Comparison of ENCODE assay signal across 13 cellular contexts in the genomic region with DNA sequence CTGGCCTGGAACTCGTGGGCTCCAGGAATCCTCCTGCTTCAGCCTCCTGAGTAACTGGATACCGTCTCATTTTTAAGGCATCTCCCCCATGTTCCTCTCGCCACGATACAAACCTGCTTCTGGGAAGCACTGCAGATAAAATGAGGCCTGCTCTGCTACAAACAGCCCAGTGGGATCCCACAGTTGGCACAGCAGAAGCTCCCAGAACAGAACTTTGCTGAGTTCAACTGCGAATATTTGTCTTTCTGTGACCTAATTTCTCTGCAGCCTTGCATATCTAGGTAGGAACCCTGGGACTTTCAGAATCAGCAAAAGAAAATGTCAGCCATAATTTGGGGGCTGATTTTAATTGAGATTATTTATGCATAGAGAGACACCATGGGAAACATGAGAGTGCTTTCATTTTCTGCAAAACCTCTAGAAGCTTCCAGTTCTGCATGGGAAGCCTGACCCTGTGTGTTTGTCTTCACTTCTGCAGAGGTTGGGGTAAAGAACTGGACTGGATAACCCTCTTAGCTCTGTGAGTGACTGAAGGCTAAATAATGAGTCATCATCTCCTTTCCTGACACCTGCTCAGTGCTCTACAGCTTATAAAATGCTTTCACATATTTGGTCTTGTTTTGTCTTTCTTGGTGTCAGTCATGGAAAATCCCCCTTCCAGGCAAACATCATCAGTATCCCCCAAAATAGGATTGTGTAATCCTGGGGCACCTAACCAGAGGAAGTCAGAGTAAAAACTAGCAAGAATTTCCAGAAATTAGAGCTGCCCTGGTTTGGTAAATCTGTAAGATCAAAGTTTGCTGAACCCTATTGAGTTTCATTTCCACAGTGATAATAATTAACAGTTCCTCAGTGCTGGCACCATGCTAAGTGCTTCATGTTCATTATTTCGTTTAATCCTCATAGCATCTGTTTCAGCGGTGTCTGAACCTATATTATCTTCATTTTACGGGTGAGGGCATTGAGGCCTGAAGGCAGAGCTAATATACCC.
DNase-seq lines count a peak whose midpoint lies in the region; ATAC-seq and TF ChIP-seq lines count a peak whose summit lies in the region.
"Had no signal": no experiment of that assay in that cellular context is flagged by ENCODE, and none has a peak within 500 bp of the region (broad histone marks: within the 10 kb centered on the region; RNA-seq: fewer than 3 reads in every experiment).

No MANE protein-coding gene starts in this region.

- no peak overlapping the region for H3K4me3 ChIP-seq in hepatocyte

- H2AFZ ChIP-seq in hepatocyte = peak overlapping the region; percentile 7

- no peaks in the 10 kb centered on the region for H3K9me2 ChIP-seq in hepatocyte (replicated peaks; ENCODE audit: insufficient read depth)

- peaks cover 46% of the 10 kb centered on the region for H3K9me3 Mint-ChIP-seq in HFFc6

- no peaks in the 10 kb centered on the region for H3K27me3 ChIP-seq in hepatocyte

- H3K27ac ChIP-seq in hepatocyte = peak overlapping the region; percentile 56

- H3K36me3 ChIP-seq in hepatocyte (replicated peaks; ENCODE audit: insufficient read depth, low read depth) = no peaks in the 10 kb centered on the region

- peak overlapping the region; percentile 49 for H3K4me2 ChIP-seq in hepatocyte

- no peaks in the 10 kb centered on the region for H3K27me3 Mint-ChIP-seq in HFFc6 (ENCODE audit: insufficient read depth)

- TF ChIP-seq CTCF in hepatocyte (IDR thresholded peaks at IDR 0.05; ENCODE audit: poor library complexity) (no peak), HFFc6 (IDR thresholded peaks at IDR 0.05) (no peak)

- no peak overlapping the region for H3K27ac Mint-ChIP-seq in HFFc6
- H3K27ac Mint-ChIP-seq: activated CD4-positive, alpha-beta T cell treated with anti-CD3 and anti-CD28 coated beads for 36 hours had no signal

- no peaks in the 10 kb centered on the region for H3K9me3 ChIP-seq in hepatocyte (ENCODE audit: low read depth)

- peak; percentile 32 for DNase-seq in hepatocyte (ENCODE audit: low spot score)
- no peak for DNase-seq in pons (ENCODE audit: low spot score)
- no peak for DNase-seq in retina
- DNase-seq in NCI-H187 (lab: John Stamatoyannopoulos, UW) = no peak
- DNase-seq in HFFc6 = no peak
- DNase-seq: activated CD4-positive, alpha-beta T cell treated with anti-CD3 and anti-CD28 coated beads for 36 hours; amniotic stem cell; HCEC 1CT; NCI-H1092; SIG-M5 had no signal

- ATAC-seq in GM18868 (IDR thresholded peaks at IDR 0.05; ENCODE audit: unreplicated experiment) = peak; percentile 93
- ATAC-seq in GM21619 (IDR thresholded peaks at IDR 0.05; ENCODE audit: unreplicated experiment) = peak; percentile 91
- peak; percentile 95 for ATAC-seq in HG03196 (IDR thresholded peaks at IDR 0.05; ENCODE audit: unreplicated experiment)
- ATAC-seq: activated CD4-positive, alpha-beta T cell treated with anti-CD3 and anti-CD28 coated beads for 36 hours had no signal

- H4K20me1 ChIP-seq in hepatocyte (ENCODE audit: insufficient read depth, poor library complexity, severe bottlenecking) = no peaks in the 10 kb centered on the region

- H3K36me3 Mint-ChIP-seq in HFFc6 (ENCODE audit: low read depth) = peaks cover 4% of the 10 kb centered on the region; the same call in 1 of the 2 replicates

- 89% methylated on average over 8 of the region's 8 CpGs for WGBS in hepatocyte (ENCODE audit: low lambda C conversion rate, missing lambda C conversion rate)

- no peaks in the 10 kb centered on the region for H3K4me1 ChIP-seq in hepatocyte (ENCODE audit: insufficient read depth)

- H3K79me2 ChIP-seq in hepatocyte = no peaks in the 10 kb centered on the region

- no peaks in the 10 kb centered on the region for H3K4me1 Mint-ChIP-seq in HFFc6 (ENCODE audit: low read depth)
- H3K4me1 Mint-ChIP-seq: activated CD4-positive, alpha-beta T cell treated with anti-CD3 and anti-CD28 coated beads for 36 hours had no signal

- H3K4me3 Mint-ChIP-seq in HFFc6 = no peak overlapping the region
- H3K4me3 Mint-ChIP-seq: activated CD4-positive, alpha-beta T cell treated with anti-CD3 and anti-CD28 coated beads for 36 hours had no signal
